ENCODE assay signal across 8 cellular contexts in genomic region chr5:141923443-141924313, GRCh38. TPM values are rescaled to one million over a fixed set of nuclear protein-coding genes. Genes with fewer than 3 reads are reported as not detected.
DNase-seq lines count a peak whose midpoint lies in the region; ATAC-seq and TF ChIP-seq lines count a peak whose summit lies in the region.

DELE1 (plus strand) TSS chr5:141923871; CDS start chr5:141923942, 71 bp downstream.

- H3K4me3 ChIP-seq in ascending aorta, result peak within 1 kb of the TSS; percentile 70 to 79
- H3K4me3 ChIP-seq in right cardiac atrium (ENCODE audit: low read length), result peak within 1 kb of the TSS; percentile 50
- peak within 1 kb of the TSS; percentile 64 to 69 for H3K4me3 ChIP-seq in vagina

- H3K27ac ChIP-seq in ascending aorta (peak within 1 kb of the TSS; percentile 96 to 97), right cardiac atrium (ENCODE audit: low read length) (peak within 1 kb of the TSS; percentile 89), vagina (peak within 1 kb of the TSS; percentile 95)

- H3K4me1 Mint-ChIP-seq in T-helper 2 cell treated with Interferon-gamma antibody and Interleukin-4, amounts not matched to agents 5 μg/mL and 100 μg/mL, for 36 hours (ENCODE audit: low read depth), result peaks cover 13% of the 10 kb centered on the region

- H3K27me3 Mint-ChIP-seq in T-helper 2 cell treated with Interferon-gamma antibody and Interleukin-4, amounts not matched to agents 5 μg/mL and 100 μg/mL, for 36 hours (ENCODE audit: low read depth), result no peaks in the 10 kb centered on the region

- H3K36me3 ChIP-seq in ascending aorta, result peaks cover 21 to 31% of the 10 kb centered on the region in 2 donors
- peaks cover 0 to 31% of the 10 kb centered on the region in 2 donors for H3K36me3 ChIP-seq in vagina

- peak within 1 kb of the TSS; percentile 95 for H3K27ac Mint-ChIP-seq in T-helper 2 cell treated with Interferon-gamma antibody and Interleukin-4, amounts not matched to agents 5 μg/mL and 100 μg/mL, for 36 hours

- ATAC-seq in GM18498 (IDR thresholded peaks at IDR 0.05; ENCODE audit: unreplicated experiment), result peak; percentile 98
- ATAC-seq in HG02884 (IDR thresholded peaks at IDR 0.05; ENCODE audit: unreplicated experiment), result peak; percentile 95
- peak; percentile 98 for ATAC-seq in right cardiac atrium

- intact Hi-C loops in ascending aorta (cut with DNase I), result loop anchor here (1.0 to 2.0 kb wide), 4 partner anchors 17 to 74 kb away; partner anchors contain the start of gene RNF14
- intact Hi-C loops in right cardiac atrium (cut with DNase I), result loop anchor here in 1 of 4 donors (5.0 kb wide), 1 partner anchor 34 kb away; the partner anchor contains the start of gene PCDH12
- intact Hi-C loops in vagina (cut with DNase I), result loop anchor here (5.0 kb wide), 1 partner anchor 46 kb away; the partner anchor contains the start of gene PCDH1

- DNase-seq in NCI-H1694 (lab: John Stamatoyannopoulos, UW), result peak; percentile 74
- DNase-seq in T-helper 2 cell treated with Interferon-gamma antibody and Interleukin-4, amounts not matched to agents 5 μg/mL and 100 μg/mL, for 36 hours (ENCODE audit: low spot score), result peak; percentile 94
- peak; percentile 84 to 98 for DNase-seq in ascending aorta (ENCODE audit: low spot score in 2 of 2)
- peak; percentile 96 to 98 (median 98) for DNase-seq in right cardiac atrium
- DNase-seq in putamen (ENCODE audit: low spot score), result peak; percentile 91
- DNase-seq in vagina (ENCODE audit: extremely low spot score in 2 of 2), result peak in 1 of 2 donors; percentile 95

- TF ChIP-seq CTCF in ascending aorta (IDR thresholded peaks at IDR 0.05) (no peak), vagina (IDR thresholded peaks at IDR 0.05) (no peak)

- under 1% methylated on average over 54 of the region's 54 CpGs for WGBS in right cardiac atrium

- peaks cover 29% of the 10 kb centered on the region for H3K36me3 Mint-ChIP-seq in T-helper 2 cell treated with Interferon-gamma antibody and Interleukin-4, amounts not matched to agents 5 μg/mL and 100 μg/mL, for 36 hours (ENCODE audit: low read depth)

- H3K9me3 ChIP-seq in ascending aorta (no peaks in the 10 kb centered on the region), right cardiac atrium (ENCODE audit: control insufficient read depth, low read length) (no peaks in the 10 kb centered on the region), vagina (no peaks in the 10 kb centered on the region)

- H3K9me3 Mint-ChIP-seq in T-helper 2 cell treated with Interferon-gamma antibody and Interleukin-4, amounts not matched to agents 5 μg/mL and 100 μg/mL, for 36 hours, result no peaks in the 10 kb centered on the region

- peak within 1 kb of the TSS; percentile 95 for H3K4me3 Mint-ChIP-seq in T-helper 2 cell treated with Interferon-gamma antibody and Interleukin-4, amounts not matched to agents 5 μg/mL and 100 μg/mL, for 36 hours

- H3K4me1 ChIP-seq in ascending aorta (peaks cover 8 to 13% of the 10 kb centered on the region in 2 donors), right cardiac atrium (ENCODE audit: control insufficient read depth, insufficient read depth, low read length) (peaks cover 2% of the 10 kb centered on the region), vagina (peaks cover 32% of the 10 kb centered on the region)

- H3K27me3 ChIP-seq in ascending aorta, result no peaks in the 10 kb centered on the region
- H3K27me3 ChIP-seq in right cardiac atrium (ENCODE audit: control insufficient read depth, insufficient read depth), result no peaks in the 10 kb centered on the region
- no peaks in the 10 kb centered on the region for H3K27me3 ChIP-seq in vagina

- peak in 1 of 2 donors; percentile 62 for TF ChIP-seq POLR2A in vagina (IDR thresholded peaks at IDR 0.05)

RNA-seq across cellular contexts. Expression of gene DELE1, which starts in this region (rescaled TPM):
- 40.7 TPM for total RNA-seq in ascending aorta
- total RNA-seq in right cardiac atrium, result 100 to 1,000 TPM in 2 of 4 donors, 10 to 100 TPM in 2; 82.6 to 109 (median 99.2) TPM
- polyA plus RNA-seq in right cardiac atrium, result 62.0 TPM
- 79.1 TPM for total RNA-seq in vagina
